8 cellular contexts compared by ENCODE assay signal in genomic region chr5:139745121-139745799, GRCh38. TPM values are rescaled to one million over a fixed set of nuclear protein-coding genes. Genes with fewer than 3 reads are reported as not detected.
DNase-seq lines count a peak whose midpoint lies in the region; ATAC-seq and TF ChIP-seq lines count a peak whose summit lies in the region.

No MANE protein-coding gene starts in this region.

- no peaks in the 10 kb centered on the region for H3K36me3 Mint-ChIP-seq in activated CD4-positive, alpha-beta memory T cell treated with anti-CD3 and anti-CD28 coated beads for 36 hours
- no peaks in the 10 kb centered on the region for H3K36me3 Mint-ChIP-seq in activated CD4-positive, alpha-beta memory T cell treated with anti-CD3 and anti-CD28 coated beads, Interleukin-2, amount 10 ng/mL, durations not matched to agents 7 days and 5 days (ENCODE audit: low read depth)
- no peaks in the 10 kb centered on the region for H3K36me3 Mint-ChIP-seq in chondrocyte (ENCODE audit: low read depth)
- H3K36me3 Mint-ChIP-seq in nephron (ENCODE audit: low read depth), result no peaks in the 10 kb centered on the region
- no peaks in the 10 kb centered on the region for H3K36me3 Mint-ChIP-seq in progenitor cell of endocrine pancreas (ENCODE audit: insufficient read depth)

- CTCF ChIA-PET in activated CD4-positive, alpha-beta memory T cell treated with anti-CD3 and anti-CD28 coated beads for 36 hours (lab: Charles Lee), result interaction anchor here (1.4 to 11.8 kb wide), 3 partner anchors 23 to 42 kb away, joined by 4 to 106 read pairs (median 5); no protein-coding TSS in a partner anchor
- CTCF ChIA-PET in activated CD4-positive, alpha-beta memory T cell treated with anti-CD3 and anti-CD28 coated beads, Interleukin-2, amount 10 ng/mL, durations not matched to agents 7 days and 5 days (lab: Charles Lee), result interaction anchor here (1.2 to 2.0 kb wide), 4 partner anchors 20 to 224 kb away, joined by 3 to 5 read pairs (median 4); no protein-coding TSS in a partner anchor

- H3K4me1 Mint-ChIP-seq in activated CD4-positive, alpha-beta memory T cell treated with anti-CD3 and anti-CD28 coated beads for 36 hours (ENCODE audit: low read depth), result peaks cover 21% of the 10 kb centered on the region
- peaks cover 22% of the 10 kb centered on the region for H3K4me1 Mint-ChIP-seq in activated CD4-positive, alpha-beta memory T cell treated with anti-CD3 and anti-CD28 coated beads, Interleukin-2, amount 10 ng/mL, durations not matched to agents 7 days and 5 days
- peaks cover 80% of the 10 kb centered on the region for H3K4me1 Mint-ChIP-seq in chondrocyte (ENCODE audit: low read depth)
- peaks cover 76% of the 10 kb centered on the region for H3K4me1 Mint-ChIP-seq in nephron
- peaks cover 22% of the 10 kb centered on the region for H3K4me1 Mint-ChIP-seq in progenitor cell of endocrine pancreas (ENCODE audit: low read depth)

- ATAC-seq in GM21529 (IDR thresholded peaks at IDR 0.05; ENCODE audit: unreplicated experiment), result no peak

- H3K4me3 ChIP-seq in NB4 (ENCODE audit: low read depth, low read length), result no peak overlapping the region

- H3K4me3 Mint-ChIP-seq in activated CD4-positive, alpha-beta memory T cell treated with anti-CD3 and anti-CD28 coated beads for 36 hours, result no peak overlapping the region
- H3K4me3 Mint-ChIP-seq in activated CD4-positive, alpha-beta memory T cell treated with anti-CD3 and anti-CD28 coated beads, Interleukin-2, amount 10 ng/mL, durations not matched to agents 7 days and 5 days, result no peak overlapping the region
- H3K4me3 Mint-ChIP-seq in chondrocyte (ENCODE audit: unreplicated experiment) (no peak overlapping the region), nephron (peak overlapping the region in 2 of 3 experiments; percentile 19 to 61), progenitor cell of endocrine pancreas (ENCODE audit: low read depth) (no peak overlapping the region)

- H3K9me3 Mint-ChIP-seq in activated CD4-positive, alpha-beta memory T cell treated with anti-CD3 and anti-CD28 coated beads for 36 hours, result no peaks in the 10 kb centered on the region
- no peaks in the 10 kb centered on the region for H3K9me3 Mint-ChIP-seq in activated CD4-positive, alpha-beta memory T cell treated with anti-CD3 and anti-CD28 coated beads, Interleukin-2, amount 10 ng/mL, durations not matched to agents 7 days and 5 days
- H3K9me3 Mint-ChIP-seq in chondrocyte (ENCODE audit: low read depth) (no peaks in the 10 kb centered on the region), nephron (no peaks in the 10 kb centered on the region), progenitor cell of endocrine pancreas (ENCODE audit: low read depth) (no peaks in the 10 kb centered on the region)

- in situ Hi-C loops in KBM-7 (cut with MboI; ENCODE audit: low pct_unique_long_range_greater_than_20kb, low sequenced_read_pairs), result no loop called here

- TF ChIP-seq CTCF in NB4 (IDR thresholded peaks at IDR 0.05; ENCODE audit: low read depth, low read length) (no peak), chondrocyte (IDR thresholded peaks at IDR 0.05) (no peak), nephron (IDR thresholded peaks at IDR 0.05; ENCODE audit: unreplicated experiment in 3 of 3) (no peak), progenitor cell of endocrine pancreas (IDR thresholded peaks at IDR 0.05; ENCODE audit: unreplicated experiment) (no peak)

- peak; percentile 66 for DNase-seq in activated CD4-positive, alpha-beta memory T cell treated with anti-CD3 and anti-CD28 coated beads for 36 hours
- no peak for DNase-seq in activated CD4-positive, alpha-beta memory T cell treated with anti-CD3 and anti-CD28 coated beads, Interleukin-2, amount 10 ng/mL, durations not matched to agents 7 days and 5 days
- peak; percentile 87 for DNase-seq in NB4 (ENCODE audit: low read depth)
- DNase-seq in chondrocyte (ENCODE audit: low spot score), result no peak
- DNase-seq in KBM-7, result no peak
- no peak for DNase-seq in progenitor cell of endocrine pancreas (ENCODE audit: low spot score, unreplicated experiment)

- intact Hi-C loops in activated CD4-positive, alpha-beta memory T cell treated with anti-CD3 and anti-CD28 coated beads for 36 hours (cut with micrococcal nuclease), result loop anchor here (5.0 kb wide), 3 partner anchors 183 to 343 kb away; partner anchors contain the start of genes SPATA24 and UBE2D2

- no peak for TF ChIP-seq POLR2A in NB4 (IDR thresholded peaks at IDR 0.05; ENCODE audit: extremely low read depth, insufficient read length)

- peaks cover 10% of the 10 kb centered on the region for H3K27me3 Mint-ChIP-seq in activated CD4-positive, alpha-beta memory T cell treated with anti-CD3 and anti-CD28 coated beads for 36 hours
- H3K27me3 Mint-ChIP-seq in activated CD4-positive, alpha-beta memory T cell treated with anti-CD3 and anti-CD28 coated beads, Interleukin-2, amount 10 ng/mL, durations not matched to agents 7 days and 5 days, result peaks cover 59% of the 10 kb centered on the region
- H3K27me3 Mint-ChIP-seq in chondrocyte (ENCODE audit: low read depth) (no peaks in the 10 kb centered on the region), nephron (ENCODE audit: low read depth) (peaks cover 49% of the 10 kb centered on the region), progenitor cell of endocrine pancreas (peaks cover 64% of the 10 kb centered on the region)

- H3K27ac Mint-ChIP-seq in activated CD4-positive, alpha-beta memory T cell treated with anti-CD3 and anti-CD28 coated beads for 36 hours, result no peak overlapping the region
- no peak overlapping the region for H3K27ac Mint-ChIP-seq in activated CD4-positive, alpha-beta memory T cell treated with anti-CD3 and anti-CD28 coated beads, Interleukin-2, amount 10 ng/mL, durations not matched to agents 7 days and 5 days
- H3K27ac Mint-ChIP-seq in chondrocyte (ENCODE audit: unreplicated experiment), result peak overlapping the region; percentile 91
- H3K27ac Mint-ChIP-seq in nephron, result peak overlapping the region; percentile 14 to 68 (median 43)
- H3K27ac Mint-ChIP-seq in progenitor cell of endocrine pancreas, result no peak overlapping the region

- POLR2A ChIA-PET in activated CD4-positive, alpha-beta memory T cell treated with anti-CD3 and anti-CD28 coated beads for 36 hours (lab: Charles Lee), result no interaction called here
- POLR2A ChIA-PET in activated CD4-positive, alpha-beta memory T cell treated with anti-CD3 and anti-CD28 coated beads, Interleukin-2, amount 10 ng/mL, durations not matched to agents 7 days and 5 days (lab: Charles Lee), result no interaction called here

RNA-seq across cellular contexts. Expression of gene PSD2, which starts 50.3 kb away (rescaled TPM):
- total RNA-seq in activated CD4-positive, alpha-beta memory T cell treated with anti-CD3 and anti-CD28 coated beads for 36 hours, result not detected
- total RNA-seq in activated CD4-positive, alpha-beta memory T cell treated with anti-CD3 and anti-CD28 coated beads, Interleukin-2, amount 10 ng/mL, durations not matched to agents 7 days and 5 days, result not detected
- total RNA-seq in chondrocyte (0.47 to 1.5 TPM (median 0.82 TPM) in 3 replicates), progenitor cell of endocrine pancreas (0.14 and 0.18 TPM in 2 replicates)

Comparison
In these comparisons a context has a peak if more than half of its experiments do, and no peak if none do; other contexts are left out.
1. DNase-seq: peak in activated CD4-positive, alpha-beta memory T cell treated with anti-CD3 and anti-CD28 coated beads for 36 hours (single experiment) and NB4 (single experiment); none in activated CD4-positive, alpha-beta memory T cell treated with anti-CD3 and anti-CD28 coated beads, Interleukin-2, amount 10 ng/mL, durations not matched to agents 7 days and 5 days (single experiment), chondrocyte (single experiment), KBM-7 (single experiment) and progenitor cell of endocrine pancreas (single experiment).
2. H3K27ac Mint-ChIP-seq: peak in chondrocyte (single experiment) and nephron (3 of 3); none in activated CD4-positive, alpha-beta memory T cell treated with anti-CD3 and anti-CD28 coated beads for 36 hours (single experiment), activated CD4-positive, alpha-beta memory T cell treated with anti-CD3 and anti-CD28 coated beads, Interleukin-2, amount 10 ng/mL, durations not matched to agents 7 days and 5 days (single experiment) and progenitor cell of endocrine pancreas (single experiment).
3. H3K4me3 Mint-ChIP-seq: peak in nephron (2 of 3); none in activated CD4-positive, alpha-beta memory T cell treated with anti-CD3 and anti-CD28 coated beads for 36 hours (single experiment), activated CD4-positive, alpha-beta memory T cell treated with anti-CD3 and anti-CD28 coated beads, Interleukin-2, amount 10 ng/mL, durations not matched to agents 7 days and 5 days (single experiment), chondrocyte (single experiment) and progenitor cell of endocrine pancreas (single experiment).